In the genomic region with DNA sequence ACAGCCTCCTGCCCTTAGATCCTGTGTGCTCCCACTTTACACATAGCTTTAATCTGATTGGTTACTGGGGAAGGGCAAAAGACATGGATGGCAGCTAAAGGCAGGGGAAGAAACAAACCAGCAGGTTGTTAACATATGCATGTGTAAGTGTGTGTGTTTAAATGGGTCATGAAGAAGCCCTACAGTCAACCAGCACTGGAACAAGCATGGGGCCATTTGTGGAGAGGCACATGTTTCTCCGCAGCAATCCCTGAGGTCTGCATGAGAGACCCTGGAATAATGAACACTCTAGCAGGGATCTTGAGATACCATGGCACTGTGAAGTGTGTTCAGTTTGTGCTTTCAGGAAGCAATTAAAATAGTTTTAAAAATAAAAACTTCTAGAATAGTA, we compare ENCODE assay signal across 12 cellular contexts. TPM values are rescaled to one million over a fixed set of nuclear protein-coding genes. Genes with fewer than 3 reads are reported as not detected.
DNase-seq lines count a peak whose midpoint lies in the region; ATAC-seq and TF ChIP-seq lines count a peak whose summit lies in the region.
"Had no signal": no experiment of that assay in that cellular context is flagged by ENCODE, and none has a peak within 500 bp of the region (broad histone marks: within the 10 kb centered on the region; RNA-seq: fewer than 3 reads in every experiment).

No MANE protein-coding gene starts in this region.

- H4K20me1 ChIP-seq in fibroblast of lung (ENCODE audit: control insufficient read depth, extremely low read depth, insufficient read depth, low read length), result no peaks in the 10 kb centered on the region

- H3K27ac ChIP-seq in fibroblast of lung (ENCODE audit: insufficient read depth, low read length), result no peak overlapping the region
- H3K27ac ChIP-seq: A549 had no signal

- no peak for TF ChIP-seq CTCF in fibroblast of lung (conservative IDR thresholded peaks at IDR 0.05 in 1 of 2, IDR thresholded peaks at IDR 0.05 in 1 of 2; ENCODE audit: low read depth in 1 of 2, low read length in 2 of 2)
- TF ChIP-seq CTCF in endothelial cell (IDR thresholded peaks at IDR 0.05; ENCODE audit: unreplicated experiment), result no peak

- no peak overlapping the region for H3K4me3 ChIP-seq in fibroblast of lung (replicated peaks in 1 of 4; ENCODE audit: control extremely low read depth in 1 of 4, insufficient read depth in 1 of 4, low read depth in 3 of 4, low read length in 4 of 4)
- H3K4me3 ChIP-seq: A549 had no signal

- H3K27me3 ChIP-seq in fibroblast of lung (ENCODE audit: control insufficient read depth, insufficient read depth, low read length), result no peaks in the 10 kb centered on the region

- no peak for ATAC-seq in T-cell (replicated peaks in 1 of 4)
- ATAC-seq in stimulated activated naive CD8-positive, alpha-beta T cell treated with anti-CD3 and anti-CD28 coated beads, Interleukin-15, amount 100 ng/mL, for 72 hours, result no peak
- ATAC-seq: A549 had no signal

- H3K4me2 ChIP-seq in fibroblast of lung (ENCODE audit: extremely low read depth, insufficient read depth, low read length), result peak overlapping the region; percentile 13
- H3K4me2 ChIP-seq: A549 had no signal

- H3K79me2 ChIP-seq in fibroblast of lung (ENCODE audit: control insufficient read depth, insufficient read depth, low read length), result peaks cover 81% of the 10 kb centered on the region

- no peak for DNase-seq in activated CD4-positive, alpha-beta T cell treated with anti-CD3 and anti-CD28 coated beads, Interleukin-2, amount 10 ng/mL, durations not matched to agents 24 days and 14 days
- DNase-seq in activated CD4-positive, alpha-beta T cell treated with anti-CD3 and anti-CD28 coated beads for 48 hours, result no peak
- DNase-seq in T-cell (no peak), fibroblast of lung (ENCODE audit: low read depth in 2 of 2) (no peak), COLO668 (lab: John Stamatoyannopoulos, UW; ENCODE audit: unreplicated experiment) (no peak), endothelial cell (ENCODE audit: low spot score) (no peak)
- DNase-seq in stimulated activated naive CD8-positive, alpha-beta T cell treated with anti-CD3 and anti-CD28 coated beads, Interleukin-15, amount 100 ng/mL, for 72 hours, result no peak
- no peak for DNase-seq in stimulated activated CD4-positive, alpha-beta T cell treated with anti-CD3 and anti-CD28 coated beads, Interleukin-4, amount 100 ng/mL, for 24 hours
- DNase-seq: EL, NCI-H1105 treated with DMSO at 0.1 percent for 48 hours had no signal

- H2AFZ ChIP-seq in fibroblast of lung (ENCODE audit: low read length), result no peak overlapping the region

- no peaks in the 10 kb centered on the region for H3K9me3 Mint-ChIP-seq in activated CD4-positive, alpha-beta T cell treated with anti-CD3 and anti-CD28 coated beads, Interleukin-2, amount 10 ng/mL, durations not matched to agents 24 days and 14 days
- H3K9me3 Mint-ChIP-seq in T-cell, result no peaks in the 10 kb centered on the region
- no peaks in the 10 kb centered on the region for H3K9me3 Mint-ChIP-seq in stimulated activated naive CD8-positive, alpha-beta T cell treated with anti-CD3 and anti-CD28 coated beads, Interleukin-15, amount 100 ng/mL, for 72 hours
- no peaks in the 10 kb centered on the region for H3K9me3 Mint-ChIP-seq in endothelial cell (ENCODE audit: unreplicated experiment)
- H3K9me3 Mint-ChIP-seq: nephron had no signal

- H3K27me3 Mint-ChIP-seq in activated CD4-positive, alpha-beta T cell treated with anti-CD3 and anti-CD28 coated beads, Interleukin-2, amount 10 ng/mL, durations not matched to agents 24 days and 14 days, result no peaks in the 10 kb centered on the region
- H3K27me3 Mint-ChIP-seq in T-cell (no peaks in the 10 kb centered on the region), endothelial cell (ENCODE audit: unreplicated experiment) (peaks cover 11% of the 10 kb centered on the region)
- no peaks in the 10 kb centered on the region for H3K27me3 Mint-ChIP-seq in stimulated activated naive CD8-positive, alpha-beta T cell treated with anti-CD3 and anti-CD28 coated beads, Interleukin-15, amount 100 ng/mL, for 72 hours

- CTCF ChIA-PET in T-cell (lab: Charles Lee), result interaction anchor here (0.7 to 1.0 kb wide), 3 partner anchors 27 to 161 kb away, joined by 3 to 4 read pairs (median 3); no protein-coding TSS in a partner anchor

- POLR2A ChIA-PET in T-cell (lab: Charles Lee), result interaction anchor here in 1 of 2 donors (0.6 kb wide), 1 partner anchor 51 kb away, joined by 3 read pairs; no protein-coding TSS in a partner anchor

- H3K4me3 Mint-ChIP-seq in activated CD4-positive, alpha-beta T cell treated with anti-CD3 and anti-CD28 coated beads, Interleukin-2, amount 10 ng/mL, durations not matched to agents 24 days and 14 days, result peak overlapping the region; percentile 98
- H3K4me3 Mint-ChIP-seq in T-cell (peak overlapping the region; percentile 94 to 99 (median 96)), endothelial cell (ENCODE audit: unreplicated experiment) (no peak overlapping the region)
- H3K4me3 Mint-ChIP-seq in stimulated activated naive CD8-positive, alpha-beta T cell treated with anti-CD3 and anti-CD28 coated beads, Interleukin-15, amount 100 ng/mL, for 72 hours, result peak overlapping the region; percentile 92 to 98

- H3K4me1 Mint-ChIP-seq in activated CD4-positive, alpha-beta T cell treated with anti-CD3 and anti-CD28 coated beads, Interleukin-2, amount 10 ng/mL, durations not matched to agents 24 days and 14 days, result peaks cover 80% of the 10 kb centered on the region
- H3K4me1 Mint-ChIP-seq in T-cell, result peaks cover 86 to 90% (median 90%) of the 10 kb centered on the region in 3 donors
- H3K4me1 Mint-ChIP-seq in stimulated activated naive CD8-positive, alpha-beta T cell treated with anti-CD3 and anti-CD28 coated beads, Interleukin-15, amount 100 ng/mL, for 72 hours, result peaks cover 91% of the 10 kb centered on the region
- H3K4me1 Mint-ChIP-seq in endothelial cell (ENCODE audit: unreplicated experiment), result peaks cover 27% of the 10 kb centered on the region

- no peaks in the 10 kb centered on the region for H3K9me3 ChIP-seq in fibroblast of lung (ENCODE audit: control insufficient read depth, insufficient read depth, low read depth, low read length)
- H3K9me3 ChIP-seq: A549 had no signal

- no peak overlapping the region for H3K9ac ChIP-seq in fibroblast of lung (ENCODE audit: insufficient read depth, low read length)

- H3K27ac Mint-ChIP-seq in activated CD4-positive, alpha-beta T cell treated with anti-CD3 and anti-CD28 coated beads, Interleukin-2, amount 10 ng/mL, durations not matched to agents 24 days and 14 days, result peak overlapping the region; percentile 61
- H3K27ac Mint-ChIP-seq in T-cell, result peak overlapping the region; percentile 94 to 99
- H3K27ac Mint-ChIP-seq in stimulated activated naive CD8-positive, alpha-beta T cell treated with anti-CD3 and anti-CD28 coated beads, Interleukin-15, amount 100 ng/mL, for 72 hours, result peak overlapping the region; percentile 23 to 28
- no peak overlapping the region for H3K27ac Mint-ChIP-seq in endothelial cell (ENCODE audit: unreplicated experiment)

- intact Hi-C loops in activated CD4-positive, alpha-beta T cell treated with anti-CD3 and anti-CD28 coated beads, Interleukin-2, amount 10 ng/mL, durations not matched to agents 24 days and 14 days (cut with micrococcal nuclease), result no loop called here

- peaks cover 34% of the 10 kb centered on the region for H3K36me3 Mint-ChIP-seq in activated CD4-positive, alpha-beta T cell treated with anti-CD3 and anti-CD28 coated beads, Interleukin-2, amount 10 ng/mL, durations not matched to agents 24 days and 14 days (ENCODE audit: low read depth)
- H3K36me3 Mint-ChIP-seq in T-cell (peaks cover 22% of the 10 kb centered on the region), endothelial cell (ENCODE audit: low read depth, unreplicated experiment) (no peaks in the 10 kb centered on the region)

- H3K4me1 ChIP-seq in fibroblast of lung (ENCODE audit: control insufficient read depth, extremely low read depth, insufficient read depth, low read length), result no peaks in the 10 kb centered on the region

- H3K36me3 ChIP-seq in fibroblast of lung (ENCODE audit: control insufficient read depth, insufficient read depth, low read length), result no peaks in the 10 kb centered on the region

RNA-seq across cellular contexts. Expression of a gene that starts 6.0 kb away (rescaled TPM):
- total RNA-seq in activated CD4-positive, alpha-beta T cell treated with anti-CD3 and anti-CD28 coated beads, Interleukin-2, amount 10 ng/mL, durations not matched to agents 24 days and 14 days, result 122 and 135 TPM in 2 replicates
- total RNA-seq in T-cell (100 to 1,000 TPM; 218 to 327 (median 288) TPM), fibroblast of lung (28.5 and 39.6 TPM in 2 replicates), endothelial cell (ENCODE audit: unreplicated experiment) (45.1 TPM)
- 29.5 and 42.9 TPM in 2 replicates for polyA plus RNA-seq in fibroblast of lung
- polyA plus RNA-seq in fibroblast of lung (2012), result 43.9 and 48.6 TPM in 2 replicates
- 50.3 and 57.3 TPM in 2 replicates for polyA minus RNA-seq in fibroblast of lung (ENCODE audit: low replicate concordance)
